Comparison of ENCODE assay signal across 1 cellular context in genomic region chr11:68036141-68036716, GRCh38.
TF ChIP-seq lines count a peak whose summit lies in the region.

No MANE protein-coding gene starts in this region.

TF ChIP-seq in K562, 482 proteins besides CTCF, POLR2A, EP300 and RAD21:
- TF ChIP-seq HMG20A (CRISPR knock-in tag; conservative IDR thresholded peaks at IDR 0.05) (no peak), NR3C1 (CRISPR knock-in tag; IDR thresholded peaks at IDR 0.05) (no peak), ZBTB26 (CRISPR knock-in tag; IDR thresholded peaks at IDR 0.05) (no peak), MCM5 (IDR thresholded peaks at IDR 0.05; ENCODE audit: low read depth) (no peak), RBFOX2 (IDR thresholded peaks at IDR 0.05; ENCODE audit: low read depth, low read length) (0 out of 2 replicates have a peak, but pooled peaks have one; percentile 10), MYC (IDR thresholded peaks at IDR 0.05; ENCODE audit: low read depth, low read length) (no peak), MYC (CRISPR knock-in tag; IDR thresholded peaks at IDR 0.05; ENCODE audit: borderline replicate concordance, low read depth) (no peak), NUFIP1 (IDR thresholded peaks at IDR 0.05; ENCODE audit: partially characterized antibody) (no peak), SPI1 (IDR thresholded peaks at IDR 0.05; ENCODE audit: borderline replicate concordance, low read depth, low read length) (no peak), MAFF (IDR thresholded peaks at IDR 0.05; ENCODE audit: low read length) (no peak), TBL1XR1 (IDR thresholded peaks at IDR 0.05; ENCODE audit: low read length in 2 of 2) (no peak), ZBTB33 (CRISPR knock-in tag; IDR thresholded peaks at IDR 0.05) (peak; percentile 70; the same call in 1 of the 2 replicates), ZNF280B (CRISPR knock-in tag; IDR thresholded peaks at IDR 0.05) (no peak), FIP1L1 (IDR thresholded peaks at IDR 0.05; ENCODE audit: low read depth, low read length, poor library complexity, severe bottlenecking) (peak; percentile 37), ZNF431 (CRISPR knock-in tag; IDR thresholded peaks at IDR 0.05) (no peak), MCM3 (IDR thresholded peaks at IDR 0.05) (no peak), POLR2G (IDR thresholded peaks at IDR 0.05; ENCODE audit: low read depth, low read length) (peak; percentile 72; the same call in 1 of the 2 replicates), ZNF239 (CRISPR knock-in tag; IDR thresholded peaks at IDR 0.05) (no peak), FOXM1 (IDR thresholded peaks at IDR 0.05; ENCODE audit: low read depth) (no peak), FOXM1 (CRISPR knock-in tag; IDR thresholded peaks at IDR 0.05; ENCODE audit: low read depth) (no peak), FOXA3 (CRISPR knock-in tag; conservative IDR thresholded peaks at IDR 0.05 in 1 of 2, IDR thresholded peaks at IDR 0.05 in 1 of 2) (no peak), FOXK2 (conservative IDR thresholded peaks at IDR 0.05 in 1 of 2, IDR thresholded peaks at IDR 0.05 in 1 of 2; ENCODE audit: low read depth in 2 of 2) (no peak)
- TF ChIP-seq, protein P1, sequence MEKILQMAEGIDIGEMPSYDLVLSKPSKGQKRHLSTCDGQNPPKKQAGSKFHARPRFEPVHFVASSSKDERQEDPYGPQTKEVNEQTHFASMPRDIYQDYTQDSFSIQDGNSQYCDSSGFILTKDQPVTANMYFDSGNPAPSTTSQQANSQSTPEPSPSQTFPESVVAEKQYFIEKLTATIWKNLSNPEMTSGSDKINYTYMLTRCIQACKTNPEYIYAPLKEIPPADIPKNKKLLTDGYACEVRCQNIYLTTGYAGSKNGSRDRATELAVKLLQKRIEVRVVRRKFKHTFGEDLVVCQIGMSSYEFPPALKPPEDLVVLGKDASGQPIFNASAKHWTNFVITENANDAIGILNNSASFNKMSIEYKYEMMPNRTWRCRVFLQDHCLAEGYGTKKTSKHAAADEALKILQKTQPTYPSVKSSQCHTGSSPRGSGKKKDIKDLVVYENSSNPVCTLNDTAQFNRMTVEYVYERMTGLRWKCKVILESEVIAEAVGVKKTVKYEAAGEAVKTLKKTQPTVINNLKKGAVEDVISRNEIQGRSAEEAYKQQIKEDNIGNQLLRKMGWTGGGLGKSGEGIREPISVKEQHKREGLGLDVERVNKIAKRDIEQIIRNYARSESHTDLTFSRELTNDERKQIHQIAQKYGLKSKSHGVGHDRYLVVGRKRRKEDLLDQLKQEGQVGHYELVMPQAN (IDR thresholded peaks at IDR 0.05; ENCODE audit: borderline replicate concordance) = no peak
- TF ChIP-seq, protein P2, sequence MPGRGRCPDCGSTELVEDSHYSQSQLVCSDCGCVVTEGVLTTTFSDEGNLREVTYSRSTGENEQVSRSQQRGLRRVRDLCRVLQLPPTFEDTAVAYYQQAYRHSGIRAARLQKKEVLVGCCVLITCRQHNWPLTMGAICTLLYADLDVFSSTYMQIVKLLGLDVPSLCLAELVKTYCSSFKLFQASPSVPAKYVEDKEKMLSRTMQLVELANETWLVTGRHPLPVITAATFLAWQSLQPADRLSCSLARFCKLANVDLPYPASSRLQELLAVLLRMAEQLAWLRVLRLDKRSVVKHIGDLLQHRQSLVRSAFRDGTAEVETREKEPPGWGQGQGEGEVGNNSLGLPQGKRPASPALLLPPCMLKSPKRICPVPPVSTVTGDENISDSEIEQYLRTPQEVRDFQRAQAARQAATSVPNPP (IDR thresholded peaks at IDR 0.05; ENCODE audit: borderline replicate concordance, insufficient read depth, insufficient read length) = no peak
